16 cellular contexts compared by ENCODE assay signal in genomic region chr17:66135896-66136295, GRCh38. TPM values are rescaled to one million over a fixed set of nuclear protein-coding genes. Genes with fewer than 3 reads are reported as not detected.
DNase-seq lines count a peak whose midpoint lies in the region; ATAC-seq and TF ChIP-seq lines count a peak whose summit lies in the region.
"Had no signal": no experiment of that assay in that cellular context is flagged by ENCODE, and none has a peak within 500 bp of the region (broad histone marks: within the 10 kb centered on the region; RNA-seq: fewer than 3 reads in every experiment).

No MANE protein-coding gene starts in this region.

- CTCF ChIA-PET in OCI-LY7 (lab: Charles Lee; ENCODE audit: unreplicated experiment) = no interaction called here

- peaks cover 30% of the 10 kb centered on the region for H3K36me3 ChIP-seq in OCI-LY7 (ENCODE audit: insufficient read depth, low read length)
- H3K36me3 ChIP-seq in right atrium auricular region = no peaks in the 10 kb centered on the region
- H3K36me3 ChIP-seq: HAP-1 had no signal

- H3K27ac ChIP-seq in OCI-LY7 (ENCODE audit: low read depth, low read length, poor library complexity, severe bottlenecking) (no peak overlapping the region), right atrium auricular region (no peak overlapping the region)
- H3K27ac ChIP-seq: 22Rv1, RWPE1 had no signal

- H3K9me3 ChIP-seq in OCI-LY7 (ENCODE audit: low read length) (peaks cover 42% of the 10 kb centered on the region), right atrium auricular region (no peaks in the 10 kb centered on the region)
- H3K9me3 ChIP-seq: HAP-1 had no signal

- no peaks in the 10 kb centered on the region for H3K79me2 ChIP-seq in OCI-LY7 (ENCODE audit: insufficient read depth, low read depth, low read length)

- no peaks in the 10 kb centered on the region for H4K20me1 ChIP-seq in OCI-LY7 (ENCODE audit: insufficient read depth, low read length)

- peak overlapping the region; percentile 39 for H2AFZ ChIP-seq in OCI-LY7 (ENCODE audit: low read length)

- intact Hi-C loops in OCI-LY7 (cut with micrococcal nuclease; ENCODE audit: unreplicated experiment) = no loop called here

- no peaks in the 10 kb centered on the region for H3K27me3 ChIP-seq in right atrium auricular region

- 0 out of 2 replicates have a peak overlapping the region, but pooled peaks have one; percentile 13 for H3K4me2 ChIP-seq in OCI-LY7 (ENCODE audit: low read length)

- H3K4me1 ChIP-seq in OCI-LY7 (ENCODE audit: insufficient read depth, low read length, poor library complexity, severe bottlenecking) (peaks cover 54% of the 10 kb centered on the region), right atrium auricular region (no peaks in the 10 kb centered on the region)
- H3K4me1 ChIP-seq: HAP-1 had no signal

- DNase-seq in NCI-H2171 treated with DMSO at 0.1 percent for 48 hours (lab: John Stamatoyannopoulos, UW) = peak; percentile 48
- no peak for DNase-seq in NCI-H2171 (lab: John Stamatoyannopoulos, UW)
- no peak for DNase-seq in OCI-LY7 (ENCODE audit: low spot score)
- peak; percentile 48 for DNase-seq in fibroblast of villous mesenchyme (ENCODE audit: low read depth)
- no peak for DNase-seq in right atrium auricular region (ENCODE audit: low spot score)
- DNase-seq: NCI-H1105 treated with DMSO at 0.1 percent for 48 hours; NCI-H1694 treated with DMSO at 0.1 percent for 48 hours; NCI-H446 treated with DMSO at 0.1 percent for 48 hours; NK-92 treated with Interleukin-12 subunit alpha and Interleukin-12 subunit beta, amount 100 ng/mL, for 24 hours; OCI-M1 had no signal

- H3K4me3 ChIP-seq in OCI-LY7 (ENCODE audit: low read depth, low read length, poor library complexity, severe bottlenecking) (no peak overlapping the region), fibroblast of villous mesenchyme (ENCODE audit: low read depth, low read length) (no peak overlapping the region), right atrium auricular region (no peak overlapping the region)
- H3K4me3 ChIP-seq: HAP-1 had no signal

- BruUV-seq in OCI-LY7 (replicated peaks; lab: Mats Ljungman, UMichigan) = no TSS peak

- TF ChIP-seq CTCF in OCI-LY7 (conservative IDR thresholded peaks at IDR 0.05; ENCODE audit: low read length) (no peak), fibroblast of villous mesenchyme (IDR thresholded peaks at IDR 0.05; ENCODE audit: insufficient read depth, low read depth, low read length) (no peak), right atrium auricular region (IDR thresholded peaks at IDR 0.05) (no peak)

- POLR2A ChIA-PET in OCI-LY7 (lab: Charles Lee) = interaction anchor here (0.6 to 1.9 kb wide), 2 partner anchors 15 to 555 kb away, joined by 3 to 8 read pairs; no protein-coding TSS in a partner anchor

- ATAC-seq in HG03175 (IDR thresholded peaks at IDR 0.05; ENCODE audit: unreplicated experiment) (no peak), GM21717 (IDR thresholded peaks at IDR 0.05; ENCODE audit: unreplicated experiment) (no peak), HG02885 (IDR thresholded peaks at IDR 0.05; ENCODE audit: poor library complexity, unreplicated experiment) (no peak)

- no peaks in the 10 kb centered on the region for H3K9me2 ChIP-seq in OCI-LY7 (ENCODE audit: insufficient read depth, low read length)

RNA-seq across cellular contexts. Expression of gene CEP112, which starts 56.0 kb away (rescaled TPM):
- total RNA-seq in OCI-LY7 (2014; rRNA removed; shearing (Covaris generic)) = 2.7 and 2.9 TPM in 2 replicates
- total RNA-seq in OCI-LY7 (2022) (6.9 and 9.4 TPM in 2 replicates), fibroblast of villous mesenchyme (8.1 and 10.8 TPM in 2 replicates), right atrium auricular region (10 to 100 TPM in 1 of 2 donors, 1 to 10 TPM in 1; 8.1 to 11.2 TPM)

Comparison
In these comparisons a context has a peak if more than half of its experiments do, and no peak if none do; other contexts are left out.
1. DNase-seq: peak in NCI-H2171 treated with DMSO at 0.1 percent for 48 hours (single experiment) and fibroblast of villous mesenchyme (single experiment); none in NCI-H2171 (single experiment), OCI-LY7 (single experiment) and right atrium auricular region (single experiment).